7 cellular contexts compared by ENCODE assay signal in the genomic region with DNA sequence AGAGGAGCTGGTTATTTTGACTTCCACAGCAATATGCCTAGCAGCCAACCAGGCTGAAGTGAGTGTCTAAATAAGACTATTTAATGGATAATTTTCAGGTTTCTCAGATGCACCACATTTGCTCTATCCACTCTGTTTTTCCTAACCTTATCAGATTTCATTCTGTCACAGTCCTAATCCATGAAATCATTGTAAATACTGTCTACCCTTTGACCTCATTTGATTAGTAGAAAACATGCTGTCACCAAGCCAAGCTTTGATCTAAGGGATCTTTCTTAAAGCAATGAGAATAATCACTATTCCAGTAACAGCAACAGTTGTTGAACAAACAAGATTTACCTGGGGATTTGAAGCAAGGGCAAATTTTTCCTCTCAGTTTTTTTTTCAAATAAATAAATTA.
"Had no signal": no experiment of that assay in that cellular context is flagged by ENCODE, and none has a peak within 500 bp of the region (broad histone marks: within the 10 kb centered on the region; RNA-seq: fewer than 3 reads in every experiment).

No MANE protein-coding gene starts in this region.

- DNase-seq: IMR-90, KBM-7, KG1 had no signal

- H3K4me2 ChIP-seq: KMS-11 had no signal

- H3K27ac ChIP-seq: HL-60, KMS-11 had no signal

- FAIRE-seq: HTR-8/SVneo, K562 had no signal

- H3K9ac ChIP-seq: KMS-11 had no signal

- H3K4me3 ChIP-seq: K562 had no signal

- ATAC-seq: K562 had no signal
